ENCODE assay signal across 1 cellular context in the genomic region with DNA sequence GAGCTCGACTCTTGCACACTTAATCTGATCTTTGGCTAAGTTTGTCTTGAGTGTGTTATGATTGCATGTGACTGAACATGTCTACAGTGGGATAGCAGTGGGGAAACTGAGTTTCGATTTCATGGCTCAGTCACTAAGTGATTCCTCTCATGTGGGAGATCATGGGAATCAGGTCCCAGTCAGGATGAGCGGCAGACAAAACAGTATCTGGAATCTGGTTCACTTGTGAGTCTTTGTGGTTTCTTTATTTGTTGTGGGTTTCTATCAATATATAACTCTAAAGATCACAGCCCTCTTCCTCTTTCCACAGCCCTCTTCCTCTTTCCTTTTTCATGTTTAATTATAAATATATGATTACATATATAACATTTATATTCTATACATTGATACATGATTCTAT.
TF ChIP-seq lines count a peak whose summit lies in the region.

No MANE protein-coding gene starts in this region.

TF ChIP-seq in GM12878, 131 proteins besides CTCF, POLR2A, EP300 and RAD21 (continued from another document):
- TF ChIP-seq RELB (IDR thresholded peaks at IDR 0.05; ENCODE audit: low read depth) (0 out of 2 replicates have a peak, but pooled peaks have one; percentile 42), RUNX3 (IDR thresholded peaks at IDR 0.05; ENCODE audit: low read length) (peak; percentile 62), IKZF2 (IDR thresholded peaks at IDR 0.05) (peak; percentile 73 to 77), SPI1 (IDR thresholded peaks at IDR 0.05; ENCODE audit: borderline replicate concordance, insufficient read depth, low read depth, low read length) (peak; percentile 74), GATAD2B (conservative IDR thresholded peaks at IDR 0.05; ENCODE audit: low read depth) (no peak), MTA2 (IDR thresholded peaks at IDR 0.05; ENCODE audit: low read depth) (peak; percentile 44; the same call in 1 of the 2 replicates)
